ENCODE assay signal across 27 cellular contexts in the genomic region with DNA sequence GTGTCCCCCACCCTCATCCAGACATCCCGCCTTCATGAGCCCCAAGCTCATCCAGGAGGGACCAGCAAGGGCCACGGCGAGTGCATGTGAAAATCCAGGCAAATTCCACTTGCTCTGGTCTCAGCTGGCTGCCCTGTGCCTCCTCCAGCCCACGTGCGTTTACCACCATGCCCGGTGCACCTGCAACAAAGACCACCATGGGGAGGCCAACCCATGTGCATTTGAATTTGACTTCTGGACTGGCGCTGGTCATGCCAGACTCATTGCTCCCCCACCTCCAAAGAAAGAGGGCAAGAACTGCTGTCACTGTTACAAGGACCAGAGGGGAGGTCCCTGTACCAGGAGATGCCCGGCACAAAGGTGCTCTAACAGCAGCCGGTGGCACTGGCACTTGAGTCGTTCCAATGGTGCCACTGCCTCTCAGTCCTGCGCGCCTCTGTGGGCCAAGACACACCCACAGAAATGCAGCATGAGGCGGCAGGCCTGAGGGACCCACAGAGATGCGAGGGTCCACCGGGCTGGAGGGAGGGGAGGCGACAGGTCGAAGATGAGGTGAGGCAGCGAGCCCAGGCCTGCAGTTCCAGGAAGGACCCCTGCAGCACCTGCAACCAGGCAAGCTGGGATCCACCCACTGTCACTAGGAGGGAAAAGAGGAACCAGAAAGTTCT.
"Had no signal": no experiment of that assay in that cellular context is flagged by ENCODE, and none has a peak within 500 bp of the region (broad histone marks: within the 10 kb centered on the region; RNA-seq: fewer than 3 reads in every experiment).

No MANE protein-coding gene starts in this region.

- ATAC-seq: foreskin keratinocyte; gastroesophageal sphincter; left colon; lower lobe of right lung; naive thymus-derived CD8-positive, alpha-beta T cell; sciatic nerve had no signal

- H3K4me3 ChIP-seq: esophagus muscularis mucosa, gastroesophageal sphincter, heart left ventricle, left ventricle myocardium inferior, lower lobe of right lung, prostate gland, right atrium auricular region, smooth muscle cell, stomach, thyroid gland had no signal

- H3K4me2 ChIP-seq: smooth muscle cell had no signal

- H3K27ac ChIP-seq: esophagus muscularis mucosa, foreskin keratinocyte, gastroesophageal sphincter, heart left ventricle, left ventricle myocardium inferior, lower lobe of right lung, prostate gland, stomach, thyroid gland had no signal

- DNase-seq: effector CD8-positive, alpha-beta T cell; foreskin keratinocyte; hippocampal formation; kidney glomerular epithelial cell; left colon; stimulated activated CD4-positive, alpha-beta T cell treated with anti-CD3 and anti-CD28 coated beads, Interleukin-12 subunit alpha, Interleukin-12 subunit beta, amount 100 ng/mL, for 4 hours; stimulated activated CD4-positive, alpha-beta T cell treated with anti-CD3 and anti-CD28 coated beads, Interleukin-1b, Interleukin-23, amount 100 ng/mL, for 48 hours; stimulated activated CD4-positive, alpha-beta T cell treated with anti-CD3 and anti-CD28 coated beads, Interleukin-4, amount 100 ng/mL, for 1 hour; stimulated activated CD8-positive, alpha-beta memory T cell treated with anti-CD3 and anti-CD28 coated beads, Interleukin-4, amount 100 ng/mL, for 48 hours; stimulated activated naive CD4-positive, alpha-beta T cell; stomach; thyroid gland; trophoblast cell had no signal

- H3K9me3 Mint-ChIP-seq: naive thymus-derived CD8-positive, alpha-beta T cell; neural crest cell had no signal

- H3K36me3 Mint-ChIP-seq: naive thymus-derived CD8-positive, alpha-beta T cell had no signal

- FAIRE-seq: colon, endothelial cell of umbilical vein, islet of Langerhans had no signal

- H3K27me3 ChIP-seq: esophagus muscularis mucosa, gastroesophageal sphincter, heart left ventricle, right atrium auricular region, thyroid gland had no signal

- H3K9me3 ChIP-seq: lower lobe of right lung, prostate gland, right atrium auricular region, thyroid gland had no signal

- H3K4me1 ChIP-seq: foreskin keratinocyte, gastroesophageal sphincter, lower lobe of right lung, prostate gland had no signal

- H3K4me3 Mint-ChIP-seq: naive thymus-derived CD8-positive, alpha-beta T cell; neural crest cell had no signal

- H3K27ac Mint-ChIP-seq: naive thymus-derived CD8-positive, alpha-beta T cell had no signal

- H3K36me3 ChIP-seq: esophagus muscularis mucosa, gastroesophageal sphincter, heart left ventricle, left ventricle myocardium inferior, lower lobe of right lung, prostate gland, right atrium auricular region, stomach, thyroid gland had no signal
